In the genomic region with DNA sequence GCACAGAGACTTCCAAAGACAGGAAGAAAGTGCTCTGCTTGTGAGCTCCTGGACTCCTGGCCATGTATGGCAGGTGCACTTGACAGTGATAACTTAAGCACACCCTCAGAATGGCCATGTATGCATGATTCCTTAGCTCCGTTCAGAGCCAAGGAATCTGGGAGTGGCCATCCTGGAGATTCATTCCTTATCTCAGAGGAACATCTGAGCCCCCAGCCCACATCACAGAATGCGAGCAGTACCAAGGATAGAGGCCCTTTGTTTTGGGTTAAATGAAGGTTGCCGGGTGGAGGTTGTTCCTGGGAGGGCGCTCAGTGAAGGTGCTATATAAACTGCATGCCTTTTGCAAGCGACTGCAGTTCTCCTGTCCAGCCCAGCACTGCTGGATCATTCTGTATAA, we compare ENCODE assay signal across 34 cellular contexts. TPM values are rescaled to one million over a fixed set of nuclear protein-coding genes. Genes with fewer than 3 reads are reported as not detected.
"Had no signal": no experiment of that assay in that cellular context is flagged by ENCODE, and none has a peak within 500 bp of the region (broad histone marks: within the 10 kb centered on the region; RNA-seq: fewer than 3 reads in every experiment).

No MANE protein-coding gene starts in this region.

- H3K4me3 ChIP-seq: esophagus muscularis mucosa, gastrocnemius medialis, heart left ventricle had no signal

- H3K27ac ChIP-seq: brain microvascular endothelial cell, esophagus muscularis mucosa, foreskin keratinocyte, gastrocnemius medialis, heart left ventricle, WERI-Rb-1 had no signal

- H3K27ac Mint-ChIP-seq: activated B cell treated with CpG ODN at 0.5 μM for 24 hours; activated CD8-positive, alpha-beta T cell treated with anti-CD3 and anti-CD28 coated beads for 36 hours; activated naive CD8-positive, alpha-beta T cell; activated T-helper 17 cell treated with anti-CD3 and anti-CD28 coated beads, Interleukin-2, amount 50 U/mL, for 72 hours; effector memory CD8-positive, alpha-beta T cell; T-helper 2 cell treated with Interferon-gamma antibody and Interleukin-4, amounts not matched to agents 5 μg/mL and 100 μg/mL, for 36 hours had no signal

- H3K9me3 ChIP-seq: gastrocnemius medialis had no signal

- H3K4me3 Mint-ChIP-seq: activated B cell treated with CpG ODN at 0.5 μM for 24 hours; activated CD8-positive, alpha-beta T cell treated with anti-CD3 and anti-CD28 coated beads for 36 hours; activated naive CD8-positive, alpha-beta T cell; activated T-cell treated with anti-CD3 and anti-CD28 coated beads, Interleukin-2, amount 50 U/mL, for 4 hours; activated T-helper 17 cell treated with anti-CD3 and anti-CD28 coated beads, Interleukin-2, amount 50 U/mL, for 72 hours; central memory CD8-positive, alpha-beta T cell; effector memory CD8-positive, alpha-beta T cell; T-helper 2 cell treated with Interferon-gamma antibody and Interleukin-4, amounts not matched to agents 5 μg/mL and 100 μg/mL, for 36 hours had no signal

- H3K4me1 ChIP-seq: esophagus muscularis mucosa, foreskin keratinocyte, gastrocnemius medialis, heart left ventricle had no signal

- H3K4me1 Mint-ChIP-seq: activated B cell treated with CpG ODN at 0.5 μM for 24 hours; activated T-helper 17 cell treated with anti-CD3 and anti-CD28 coated beads, Interleukin-2, amount 50 U/mL, for 72 hours; central memory CD8-positive, alpha-beta T cell had no signal

- H3K9me3 Mint-ChIP-seq: activated B cell treated with CpG ODN at 0.5 μM for 24 hours; activated CD8-positive, alpha-beta T cell treated with anti-CD3 and anti-CD28 coated beads for 36 hours; activated T-cell treated with anti-CD3 and anti-CD28 coated beads, Interleukin-2, amount 50 U/mL, for 4 hours; activated T-helper 17 cell treated with anti-CD3 and anti-CD28 coated beads, Interleukin-2, amount 50 U/mL, for 72 hours; central memory CD8-positive, alpha-beta T cell; effector memory CD8-positive, alpha-beta T cell; T-helper 2 cell treated with Interferon-gamma antibody and Interleukin-4, amounts not matched to agents 5 μg/mL and 100 μg/mL, for 36 hours had no signal

- H3K36me3 ChIP-seq: brain microvascular endothelial cell, esophagus muscularis mucosa, gastrocnemius medialis, heart left ventricle, WERI-Rb-1 had no signal

- H3K36me3 Mint-ChIP-seq: activated naive CD8-positive, alpha-beta T cell had no signal

- H3K27me3 ChIP-seq: brain microvascular endothelial cell, foreskin keratinocyte, gastrocnemius medialis, heart left ventricle had no signal

- DNase-seq: activated B cell treated with CpG ODN at 0.5 μM for 24 hours; activated CD4-positive, alpha-beta T cell treated with anti-CD3 and anti-CD28 coated beads for 48 hours; activated CD4-positive, alpha-beta T cell treated with anti-CD3 and anti-CD28 coated beads, Interleukin-2, amount 50 U/mL, for 1 hour; activated CD4-positive, alpha-beta T cell treated with anti-CD3 and anti-CD28 coated beads, Interleukin-2, amount 50 U/mL, for 48 hours; activated CD8-positive, alpha-beta memory T cell treated with anti-CD3 and anti-CD28 coated beads for 24 hours; activated CD8-positive, alpha-beta T cell treated with anti-CD3 and anti-CD28 coated beads for 36 hours; activated effector memory CD4-positive, alpha-beta T cell treated with Interleukin-2 at 50 U/mL for 16 hours; activated gamma-delta T cell treated with Interleukin-2 at 50 U/mL for 16 hours; activated naive CD4-positive, alpha-beta T cell treated with anti-CD3 and anti-CD28 coated beads, Interleukin-2, amount 50 U/mL, for 16 hours; activated naive CD4-positive, alpha-beta T cell treated with Interleukin-2 at 50 U/mL for 16 hours; activated T-cell treated with anti-CD3 and anti-CD28 coated beads, Interleukin-2, amount 50 U/mL, for 4 hours; amniotic stem cell; anterior cingulate cortex; brain microvascular endothelial cell; cortex of kidney; dermis blood vessel endothelial cell; effector CD4-positive, alpha-beta T cell; effector memory CD8-positive, alpha-beta T cell; erythroblast; foreskin keratinocyte; gastrocnemius medialis; glutamatergic neuron; heart left ventricle; T1000 had no signal

- ATAC-seq: activated CD4-positive, CD25-positive, alpha-beta regulatory T cell treated with anti-CD3 and anti-CD28 coated beads, Interleukin-2, amount 50 U/mL, for 24 hours; activated CD8-positive, alpha-beta T cell treated with anti-CD3 and anti-CD28 coated beads for 36 hours; activated T-cell treated with anti-CD3 and anti-CD28 coated beads, Interleukin-2, amount 50 U/mL, for 4 hours; activated T-helper 17 cell treated with anti-CD3 and anti-CD28 coated beads, Interleukin-2, amount 50 U/mL, for 72 hours; effector memory CD8-positive, alpha-beta T cell; foreskin keratinocyte; gastrocnemius medialis; heart left ventricle had no signal

- H3K27me3 Mint-ChIP-seq: activated CD8-positive, alpha-beta T cell treated with anti-CD3 and anti-CD28 coated beads for 36 hours; activated naive CD8-positive, alpha-beta T cell; activated T-helper 17 cell treated with anti-CD3 and anti-CD28 coated beads, Interleukin-2, amount 50 U/mL, for 72 hours had no signal

RNA-seq across cellular contexts. Expression of gene DIPK1C, which starts 26.9 kb away (rescaled TPM):
- total RNA-seq: activated B cell treated with CpG ODN at 0.5 μM for 24 hours; activated CD8-positive, alpha-beta T cell treated with anti-CD3 and anti-CD28 coated beads for 36 hours; activated T-cell treated with anti-CD3 and anti-CD28 coated beads, Interleukin-2, amount 50 U/mL, for 4 hours; activated T-helper 17 cell treated with anti-CD3 and anti-CD28 coated beads, Interleukin-2, amount 50 U/mL, for 72 hours; astrocyte; bronchial epithelial cell; chondrocyte; dermis blood vessel endothelial cell; foreskin keratinocyte had no signal
- polyA plus RNA-seq: foreskin keratinocyte had no signal
